24 cellular contexts compared by ENCODE assay signal in the genomic region with DNA sequence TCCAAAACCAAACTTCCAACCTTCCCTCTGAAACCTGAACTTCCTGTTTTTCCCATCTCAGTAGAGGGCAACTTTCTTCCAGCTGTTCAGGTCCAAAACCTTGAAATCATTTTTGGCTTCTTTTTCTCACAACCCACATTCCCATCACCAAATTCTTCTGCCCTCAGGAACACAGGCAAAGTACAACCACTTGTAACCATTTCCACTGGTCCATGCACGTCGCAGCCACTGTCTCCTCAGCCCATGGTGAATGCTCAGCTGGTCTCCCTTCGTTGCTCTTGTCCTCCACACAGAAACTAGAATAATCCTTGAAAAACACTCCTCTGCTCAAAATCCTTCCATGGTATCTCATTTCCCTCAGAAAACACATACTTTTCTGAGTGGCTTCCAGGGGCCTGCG. TPM values are rescaled to one million over a fixed set of nuclear protein-coding genes. Genes with fewer than 3 reads are reported as not detected.
DNase-seq lines count a peak whose midpoint lies in the region; ATAC-seq and TF ChIP-seq lines count a peak whose summit lies in the region.
"Had no signal": no experiment of that assay in that cellular context is flagged by ENCODE, and none has a peak within 500 bp of the region (broad histone marks: within the 10 kb centered on the region; RNA-seq: fewer than 3 reads in every experiment).

No MANE protein-coding gene starts in this region.

- no peak for DNase-seq in CD4-positive, CD25-positive, alpha-beta regulatory T cell
- DNase-seq in activated CD8-positive, alpha-beta T cell treated with anti-CD3 and anti-CD28 coated beads for 36 hours: no peak
- DNase-seq in endothelial cell (ENCODE audit: low spot score) (no peak), sigmoid colon (no peak), Calu3 (no peak)
- DNase-seq: activated CD8-positive, alpha-beta memory T cell treated with anti-CD3 and anti-CD28 coated beads, Interleukin-2, amount 50 U/mL, for 4 hours; dermis blood vessel endothelial cell; foreskin fibroblast; H7; KG1; NCI-H1048; NCI-H1930; NCI-H226; occipital lobe; OCI-M1; Right ventricle myocardium superior had no signal

- peaks cover 24 to 53% (median 38%) of the 10 kb centered on the region in 4 donors for H3K4me1 Mint-ChIP-seq in CD4-positive, CD25-positive, alpha-beta regulatory T cell
- peaks cover 27% of the 10 kb centered on the region for H3K4me1 Mint-ChIP-seq in activated CD8-positive, alpha-beta T cell treated with anti-CD3 and anti-CD28 coated beads for 36 hours (ENCODE audit: low read depth)
- peaks cover 60% of the 10 kb centered on the region for H3K4me1 Mint-ChIP-seq in endothelial cell (ENCODE audit: unreplicated experiment)
- peaks cover 16% of the 10 kb centered on the region for H3K4me1 Mint-ChIP-seq in Calu3 (ENCODE audit: low read depth, unreplicated experiment)

- no peak overlapping the region for H3K4me3 ChIP-seq in BLaER1 treated with 17β-estradiol and CSF1 and Interleukin-3, amounts not matched to agents 10 nM and 100 nM
- H3K4me3 ChIP-seq in CD4-positive, CD25-positive, alpha-beta regulatory T cell (ENCODE audit: low read depth, low read length): no peak overlapping the region
- no peak overlapping the region for H3K4me3 ChIP-seq in sigmoid colon

- POLR2A ChIA-PET in activated CD8-positive, alpha-beta T cell treated with anti-CD3 and anti-CD28 coated beads for 36 hours (lab: Charles Lee): interaction anchor here (0.9 to 9.2 kb wide), 6 partner anchors 8 to 21 kb away, joined by 3 to 67 read pairs (median 4); a partner anchor contains a TSS

- H3K4me1 ChIP-seq in BLaER1 treated with 17β-estradiol and CSF1 and Interleukin-3, amounts not matched to agents 10 nM and 100 nM: peaks cover 31 to 65% (median 49%) of the 10 kb centered on the region in 10 experiments
- H3K4me1 ChIP-seq in CD4-positive, CD25-positive, alpha-beta regulatory T cell (ENCODE audit: control insufficient read depth, insufficient read depth, low read length, poor library complexity, severe bottlenecking): peaks cover 28% of the 10 kb centered on the region
- H3K4me1 ChIP-seq in sigmoid colon: peaks cover 0 to 12% (median 8%) of the 10 kb centered on the region in 4 donors

- ATAC-seq in CD4-positive, CD25-positive, alpha-beta regulatory T cell (ENCODE audit: low read depth in 2 of 2): no peak
- ATAC-seq in activated CD8-positive, alpha-beta T cell treated with anti-CD3 and anti-CD28 coated beads for 36 hours: no peak
- no peak for ATAC-seq in HG03025 (IDR thresholded peaks at IDR 0.05; ENCODE audit: low FRiP score, unreplicated experiment)
- no peak for ATAC-seq in GM18520 (IDR thresholded peaks at IDR 0.05; ENCODE audit: unreplicated experiment)
- ATAC-seq: WTC11 had no signal

- TF ChIP-seq EP300 in sigmoid colon (IDR thresholded peaks at IDR 0.05): no peak

- no peak overlapping the region for H3K9ac ChIP-seq in BLaER1 treated with 17β-estradiol and CSF1 and Interleukin-3, amounts not matched to agents 10 nM and 100 nM

- no TSS peak for BruUV-seq in Calu3 (replicated peaks; lab: Mats Ljungman, UMichigan)

- H3K4me3 Mint-ChIP-seq in CD4-positive, CD25-positive, alpha-beta regulatory T cell: peak overlapping the region in 2 of 4 donors; percentile 72 to 77
- H3K4me3 Mint-ChIP-seq in activated CD8-positive, alpha-beta T cell treated with anti-CD3 and anti-CD28 coated beads for 36 hours: no peak overlapping the region
- peak overlapping the region; percentile 66 for H3K4me3 Mint-ChIP-seq in endothelial cell (ENCODE audit: unreplicated experiment)
- no peak overlapping the region for H3K4me3 Mint-ChIP-seq in Calu3 (ENCODE audit: low read depth, unreplicated experiment)
- H3K4me3 Mint-ChIP-seq: WTC11 had no signal

- peaks cover 5% of the 10 kb centered on the region for H3K27me3 Mint-ChIP-seq in CD4-positive, CD25-positive, alpha-beta regulatory T cell
- H3K27me3 Mint-ChIP-seq in activated CD8-positive, alpha-beta T cell treated with anti-CD3 and anti-CD28 coated beads for 36 hours: no peaks in the 10 kb centered on the region
- peaks cover 28% of the 10 kb centered on the region for H3K27me3 Mint-ChIP-seq in endothelial cell (ENCODE audit: unreplicated experiment)
- H3K27me3 Mint-ChIP-seq in Calu3 (ENCODE audit: unreplicated experiment): no peaks in the 10 kb centered on the region

- peak overlapping the region in 7 of 11 experiments; percentile 57 to 81 (median 75); a peak in 7 of 22 replicates for H3K4me2 ChIP-seq in BLaER1 treated with 17β-estradiol and CSF1 and Interleukin-3, amounts not matched to agents 10 nM and 100 nM

- peaks cover 63 to 77% (median 75%) of the 10 kb centered on the region in 11 experiments for H3K36me3 ChIP-seq in BLaER1 treated with 17β-estradiol and CSF1 and Interleukin-3, amounts not matched to agents 10 nM and 100 nM
- H3K36me3 ChIP-seq in CD4-positive, CD25-positive, alpha-beta regulatory T cell (ENCODE audit: control insufficient read depth, insufficient read depth, low read length): peaks cover 51% of the 10 kb centered on the region
- peaks cover 15 to 61% (median 45%) of the 10 kb centered on the region in 4 donors for H3K36me3 ChIP-seq in sigmoid colon

- TF ChIP-seq POLR2A in sigmoid colon (IDR thresholded peaks at IDR 0.05): no peak

- peaks cover 0 to 38% (median 19%) of the 10 kb centered on the region in 11 experiments; a peak in 12 of 22 replicates for H4K20me1 ChIP-seq in BLaER1 treated with 17β-estradiol and CSF1 and Interleukin-3, amounts not matched to agents 10 nM and 100 nM

- H3K36me3 Mint-ChIP-seq in CD4-positive, CD25-positive, alpha-beta regulatory T cell: peaks cover 56% of the 10 kb centered on the region
- peaks cover 66% of the 10 kb centered on the region for H3K36me3 Mint-ChIP-seq in activated CD8-positive, alpha-beta T cell treated with anti-CD3 and anti-CD28 coated beads for 36 hours (ENCODE audit: low read depth)
- peaks cover 68% of the 10 kb centered on the region for H3K36me3 Mint-ChIP-seq in endothelial cell (ENCODE audit: low read depth, unreplicated experiment)
- H3K36me3 Mint-ChIP-seq in Calu3 (ENCODE audit: insufficient read depth, unreplicated experiment): peaks cover 69% of the 10 kb centered on the region

- no peak for TF ChIP-seq CTCF in activated CD8-positive, alpha-beta T cell treated with anti-CD3 and anti-CD28 coated beads for 36 hours (IDR thresholded peaks at IDR 0.05)
- TF ChIP-seq CTCF in endothelial cell (IDR thresholded peaks at IDR 0.05; ENCODE audit: unreplicated experiment) (no peak), sigmoid colon (IDR thresholded peaks at IDR 0.05) (no peak), Calu3 (IDR thresholded peaks at IDR 0.05; ENCODE audit: unreplicated experiment) (no peak)

- no peaks in the 10 kb centered on the region for H3K27me3 ChIP-seq in BLaER1 treated with 17β-estradiol and CSF1 and Interleukin-3, amounts not matched to agents 10 nM and 100 nM
- H3K27me3 ChIP-seq in CD4-positive, CD25-positive, alpha-beta regulatory T cell (ENCODE audit: control insufficient read depth, insufficient read depth, low read length): no peaks in the 10 kb centered on the region
- H3K27me3 ChIP-seq in sigmoid colon: no peaks in the 10 kb centered on the region

- peak overlapping the region; percentile 60 to 99 (median 89) for H3K27ac Mint-ChIP-seq in CD4-positive, CD25-positive, alpha-beta regulatory T cell
- peak overlapping the region; percentile 66 for H3K27ac Mint-ChIP-seq in activated CD8-positive, alpha-beta T cell treated with anti-CD3 and anti-CD28 coated beads for 36 hours
- H3K27ac Mint-ChIP-seq in endothelial cell (ENCODE audit: unreplicated experiment) (peak overlapping the region; percentile 97), Calu3 (ENCODE audit: unreplicated experiment) (no peak overlapping the region)
- H3K27ac Mint-ChIP-seq: WTC11 had no signal

- intact Hi-C loops in activated CD8-positive, alpha-beta T cell treated with anti-CD3 and anti-CD28 coated beads for 36 hours (cut with micrococcal nuclease): loop anchor here (10.0 kb wide), 1 partner anchor 162 kb away; a partner anchor contains a TSS
- intact Hi-C loops in sigmoid colon (cut with DNase I): no loop called here
- intact Hi-C loops in Calu3 (cut with micrococcal nuclease; ENCODE audit: unreplicated experiment): no loop called here

- CTCF ChIA-PET in activated CD8-positive, alpha-beta T cell treated with anti-CD3 and anti-CD28 coated beads for 36 hours (lab: Charles Lee): interaction anchor here (1.6 kb wide), 1 partner anchor 154 kb away, joined by 3 read pairs; no protein-coding TSS in a partner anchor
- CTCF ChIA-PET in Calu3 (lab: Charles Lee): no interaction called here

- WGBS in sigmoid colon, 2 donors: 91 to 96% methylated on average over 4 of the region's 4 CpGs

- H3K9me3 ChIP-seq in BLaER1 treated with 17β-estradiol and CSF1 and Interleukin-3, amounts not matched to agents 10 nM and 100 nM (replicated peaks in 1 of 11): no peaks in the 10 kb centered on the region
- no peaks in the 10 kb centered on the region for H3K9me3 ChIP-seq in CD4-positive, CD25-positive, alpha-beta regulatory T cell (ENCODE audit: control insufficient read depth in 2 of 2, low read length in 2 of 2)
- H3K9me3 ChIP-seq in sigmoid colon: no peaks in the 10 kb centered on the region

- H3K27ac ChIP-seq in BLaER1 treated with 17β-estradiol and CSF1 and Interleukin-3, amounts not matched to agents 10 nM and 100 nM: peak overlapping the region in 5 of 11 experiments; percentile 26 to 41 (median 35); a peak in 8 of 22 replicates
- H3K27ac ChIP-seq in CD4-positive, CD25-positive, alpha-beta regulatory T cell (ENCODE audit: insufficient read depth, low read length, poor library complexity, severe bottlenecking): no peak overlapping the region
- H3K27ac ChIP-seq in sigmoid colon: no peak overlapping the region
- H3K27ac ChIP-seq: epithelial cell of prostate had no signal

- no peaks in the 10 kb centered on the region for H3K9me3 Mint-ChIP-seq in CD4-positive, CD25-positive, alpha-beta regulatory T cell
- no peaks in the 10 kb centered on the region for H3K9me3 Mint-ChIP-seq in activated CD8-positive, alpha-beta T cell treated with anti-CD3 and anti-CD28 coated beads for 36 hours
- H3K9me3 Mint-ChIP-seq in endothelial cell (ENCODE audit: unreplicated experiment) (no peaks in the 10 kb centered on the region), Calu3 (ENCODE audit: low read depth, unreplicated experiment) (no peaks in the 10 kb centered on the region)
- H3K9me3 Mint-ChIP-seq: WTC11 had no signal

RNA-seq across cellular contexts. Expression of a gene that starts 3.7 kb away (rescaled TPM):
- total RNA-seq in CD4-positive, CD25-positive, alpha-beta regulatory T cell: 98.7 TPM
- polyA plus RNA-seq in CD4-positive, CD25-positive, alpha-beta regulatory T cell: 10 to 100 TPM; 40.1 to 57.6 (median 52.0) TPM
- total RNA-seq in activated CD8-positive, alpha-beta T cell treated with anti-CD3 and anti-CD28 coated beads for 36 hours: 10 to 100 TPM; 41.7 to 43.6 TPM
- total RNA-seq in endothelial cell (ENCODE audit: unreplicated experiment) (137 TPM), sigmoid colon (10 to 100 TPM; 21.7 to 38.5 (median 28.8) TPM), Calu3 (2022) (90.4 and 111 TPM in 2 replicates)
- polyA plus RNA-seq in sigmoid colon: 10 to 100 TPM; 10.2 to 23.5 (median 14.8) TPM

RNA-seq across cellular contexts. Expression of a gene that starts 20.7 kb away (rescaled TPM):
- total RNA-seq in CD4-positive, CD25-positive, alpha-beta regulatory T cell: 130 TPM
- 100 to 1,000 TPM; 186 to 237 (median 209) TPM for polyA plus RNA-seq in CD4-positive, CD25-positive, alpha-beta regulatory T cell
- 100 to 1,000 TPM; 320 to 335 TPM for total RNA-seq in activated CD8-positive, alpha-beta T cell treated with anti-CD3 and anti-CD28 coated beads for 36 hours
- total RNA-seq in endothelial cell (ENCODE audit: unreplicated experiment) (161 TPM), sigmoid colon (100 to 1,000 TPM in 3 of 4 donors, 10 to 100 TPM in 1; 98.3 to 113 (median 111) TPM), Calu3 (2022) (198 and 207 TPM in 2 replicates)
- 100 to 1,000 TPM in 1 of 3 donors, 10 to 100 TPM in 2; 77.0 to 131 (median 77.5) TPM for polyA plus RNA-seq in sigmoid colon

RNA-seq across cellular contexts. Expression of a gene that starts 20.8 kb away (rescaled TPM):
- 133 TPM for total RNA-seq in CD4-positive, CD25-positive, alpha-beta regulatory T cell
- polyA plus RNA-seq in CD4-positive, CD25-positive, alpha-beta regulatory T cell: 100 to 1,000 TPM; 133 to 204 (median 162) TPM
- 10 to 100 TPM; 66.3 to 68.1 TPM for total RNA-seq in activated CD8-positive, alpha-beta T cell treated with anti-CD3 and anti-CD28 coated beads for 36 hours
- total RNA-seq in endothelial cell (ENCODE audit: unreplicated experiment) (48.0 TPM), sigmoid colon (10 to 100 TPM; 49.0 to 76.0 (median 65.5) TPM), Calu3 (2022) (45.3 and 48.3 TPM in 2 replicates)
- polyA plus RNA-seq in sigmoid colon: 10 to 100 TPM; 26.6 to 38.4 (median 33.6) TPM

RNA-seq across cellular contexts. Expression of a gene that starts 50.0 kb away (rescaled TPM):
- not detected for total RNA-seq in CD4-positive, CD25-positive, alpha-beta regulatory T cell
- polyA plus RNA-seq in CD4-positive, CD25-positive, alpha-beta regulatory T cell: not detected
- not detected for total RNA-seq in activated CD8-positive, alpha-beta T cell treated with anti-CD3 and anti-CD28 coated beads for 36 hours
- not detected for total RNA-seq in endothelial cell (ENCODE audit: unreplicated experiment)
- total RNA-seq in sigmoid colon: not detected
- polyA plus RNA-seq in sigmoid colon: not detected
- total RNA-seq in Calu3 (2022): not detected in 2 replicates
- total RNA-seq: dermis blood vessel endothelial cell, H7, lower leg skin, mucosa of gallbladder, occipital lobe, renal cortical epithelial cell, Right ventricle myocardium superior, WTC11 had no signal
